9 cellular contexts compared by ENCODE assay signal in genomic region chr6:138971601-138972000, GRCh38. TPM values are rescaled to one million over a fixed set of nuclear protein-coding genes. Genes with fewer than 3 reads are reported as not detected.
DNase-seq lines count a peak whose midpoint lies in the region; ATAC-seq and TF ChIP-seq lines count a peak whose summit lies in the region.
"Had no signal": no experiment of that assay in that cellular context is flagged by ENCODE, and none has a peak within 500 bp of the region (broad histone marks: within the 10 kb centered on the region; RNA-seq: fewer than 3 reads in every experiment).

No MANE protein-coding gene starts in this region.

- H3K27ac ChIP-seq in ectodermal cell (ENCODE audit: insufficient read depth, low read depth, low read length, poor library complexity, severe bottlenecking): peak overlapping the region; percentile 38
- peak overlapping the region; percentile 53 to 77 for H3K27ac ChIP-seq in lung (ENCODE audit: low read depth in 1 of 2, low read length in 1 of 2)
- no peak overlapping the region for H3K27ac ChIP-seq in aorta (ENCODE audit: low read depth in 1 of 2, low read length in 2 of 2)

- TF ChIP-seq CTCF in lung (IDR thresholded peaks at IDR 0.05; ENCODE audit: control extremely low read depth, extremely low read depth): no peak

- H3K36me3 ChIP-seq in ectodermal cell (ENCODE audit: control insufficient read depth, insufficient read depth, low read length) (no peaks in the 10 kb centered on the region), lung (ENCODE audit: control insufficient read depth in 2 of 2, insufficient read depth in 2 of 2, low read length in 2 of 2) (no peaks in the 10 kb centered on the region), aorta (ENCODE audit: control insufficient read depth in 1 of 2, insufficient read depth in 2 of 2, low read length in 1 of 2) (no peaks in the 10 kb centered on the region)

- H3K9me3 ChIP-seq in ectodermal cell (ENCODE audit: control insufficient read depth, low read length) (no peaks in the 10 kb centered on the region), lung (ENCODE audit: control insufficient read depth in 2 of 2, insufficient read depth in 1 of 2, low read length in 1 of 2) (no peaks in the 10 kb centered on the region), aorta (ENCODE audit: control insufficient read depth, low read length) (no peaks in the 10 kb centered on the region)

- H3K27me3 ChIP-seq in ectodermal cell (ENCODE audit: control insufficient read depth, insufficient read depth, low read length, poor library complexity, severe bottlenecking) (no peaks in the 10 kb centered on the region), lung (ENCODE audit: control insufficient read depth, insufficient read depth) (no peaks in the 10 kb centered on the region), aorta (ENCODE audit: control insufficient read depth in 1 of 2, insufficient read depth in 2 of 2, low read length in 1 of 2) (no peaks in the 10 kb centered on the region)

- H3K4me1 ChIP-seq in ectodermal cell (ENCODE audit: control insufficient read depth, insufficient read depth, low read length) (peaks cover 31% of the 10 kb centered on the region), lung (ENCODE audit: control insufficient read depth in 2 of 2, insufficient read depth in 2 of 2, low read length in 2 of 2) (peaks cover 4 to 40% of the 10 kb centered on the region in 2 donors), aorta (ENCODE audit: control insufficient read depth in 1 of 2, insufficient read depth in 2 of 2, low read length in 2 of 2) (peaks cover 0 to 7% of the 10 kb centered on the region in 2 donors)

- ATAC-seq in Right ventricle myocardium inferior (peak; percentile 37), lung (ENCODE audit: insufficient read depth, low FRiP score) (no peak), aorta (ENCODE audit: low FRiP score) (peak; percentile 24), HG03571 (IDR thresholded peaks at IDR 0.05; ENCODE audit: unreplicated experiment) (no peak), HG02938 (IDR thresholded peaks at IDR 0.05; ENCODE audit: unreplicated experiment) (no peak)

- H3K4me3 ChIP-seq in ectodermal cell (ENCODE audit: insufficient read depth, low read depth, low read length) (no peak overlapping the region), lung (no peak overlapping the region), aorta (ENCODE audit: low read length in 2 of 2) (no peak overlapping the region)

- 35 to 41% methylated on average over 3 of the region's 3 CpGs for WGBS in ectodermal cell, 2 experiments
- 89% methylated on average over 3 of the region's 3 CpGs for WGBS in lung, 2 donors
- 79% methylated on average over 3 of the region's 3 CpGs for WGBS in aorta, 2 donors

- no peak for DNase-seq in Right ventricle myocardium inferior (ENCODE audit: missing footprints)
- no peak for DNase-seq in cardiac septum (ENCODE audit: low spot score)
- DNase-seq in lung (ENCODE audit: low spot score): no peak
- DNase-seq in aorta: no peak
- no peak for DNase-seq in ureter (ENCODE audit: low spot score)
- DNase-seq: AML-193 had no signal

- intact Hi-C loops in Right ventricle myocardium inferior (cut with DNase I) (no loop called here), cardiac septum (cut with DNase I) (no loop called here), aorta (cut with DNase I) (no loop called here)

RNA-seq across cellular contexts. Expression of gene REPS1, which starts 16.5 kb away (rescaled TPM):
- total RNA-seq in Right ventricle myocardium inferior: 31.1 TPM
- total RNA-seq in cardiac septum: 43.0 TPM
- polyA plus RNA-seq in ectodermal cell (2013, experiment 1 of 4): 75.8 TPM
- polyA plus RNA-seq in ectodermal cell (2013, experiment 2 of 4): 92.5 TPM
- polyA plus RNA-seq in ectodermal cell (2013, experiment 3 of 4): 79.2 TPM
- polyA plus RNA-seq in ectodermal cell (2013, experiment 4 of 4): 77.8 TPM
- 10 to 100 TPM; 34.9 to 68.2 TPM for total RNA-seq in lung
- 10 to 100 TPM; 13.5 to 16.8 TPM for polyA plus RNA-seq in lung
- 10 to 100 TPM; 33.2 to 40.8 TPM for total RNA-seq in aorta
- polyA plus RNA-seq in aorta: 10 to 100 TPM; 10.1 to 29.0 TPM
- total RNA-seq in ureter: 89.5 TPM

RNA-seq across cellular contexts. Expression of gene ABRACL, which starts 56.9 kb away (rescaled TPM):
- total RNA-seq in Right ventricle myocardium inferior (7.9 TPM), cardiac septum (5.7 TPM), lung (10 to 100 TPM; 19.8 to 33.4 TPM), aorta (10 to 100 TPM; 16.4 to 18.6 TPM), ureter (42.1 TPM)
- 160 TPM for polyA plus RNA-seq in ectodermal cell (2013, experiment 1 of 4)
- 168 TPM for polyA plus RNA-seq in ectodermal cell (2013, experiment 2 of 4)
- 134 TPM for polyA plus RNA-seq in ectodermal cell (2013, experiment 3 of 4)
- polyA plus RNA-seq in ectodermal cell (2013, experiment 4 of 4): 148 TPM
- polyA plus RNA-seq in lung (10 to 100 TPM; 47.6 to 91.9 TPM), aorta (10 to 100 TPM; 17.9 to 88.4 TPM)

Comparison
In these comparisons a context has a peak if more than half of its experiments do, and no peak if none do; other contexts are left out.
1. ATAC-seq: peak in Right ventricle myocardium inferior (single experiment) and aorta (single experiment); none in lung (single experiment), HG03571 (single experiment) and HG02938 (single experiment).
2. H3K27ac ChIP-seq: peak in ectodermal cell (single experiment) and lung (2 of 2); none in aorta (0 of 2).